1 cellular context compared by ENCODE assay signal in the genomic region with DNA sequence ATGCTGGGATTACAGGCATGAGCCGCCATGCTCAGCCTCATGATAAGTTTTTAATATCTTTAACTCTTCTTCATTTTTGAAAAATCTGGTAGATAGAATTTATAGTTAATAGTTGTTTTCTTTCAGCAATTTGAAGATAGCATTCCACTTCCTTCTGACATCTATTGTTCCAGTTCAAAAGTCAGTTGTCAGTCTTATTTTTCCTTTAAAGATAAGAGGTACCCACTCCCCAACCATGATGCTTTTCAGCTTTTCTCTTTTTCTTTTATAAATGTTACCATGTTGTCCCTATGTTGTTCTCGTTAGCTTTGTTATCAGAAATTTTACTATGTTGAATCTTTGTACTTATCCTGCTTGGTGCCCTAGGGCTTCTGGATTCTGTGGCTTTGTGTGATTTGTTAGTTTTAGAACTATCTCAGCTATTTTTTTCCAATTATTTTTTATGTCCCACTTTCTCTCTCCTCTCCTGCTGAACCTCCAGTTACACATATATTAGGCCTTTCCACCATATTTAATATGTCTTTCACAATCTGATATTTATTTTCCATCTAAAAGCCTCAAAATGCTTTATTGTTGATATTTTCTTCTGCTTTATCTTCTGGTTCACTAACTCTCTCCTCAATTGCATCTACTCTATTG.
TF ChIP-seq lines count a peak whose summit lies in the region.

No MANE protein-coding gene starts in this region.

TF ChIP-seq in SK-N-SH, 30 proteins besides CTCF, POLR2A, EP300 and RAD21 (continued from another document):
- TF ChIP-seq USF1 (IDR thresholded peaks at IDR 0.05; ENCODE audit: borderline replicate concordance, low read depth) (no peak), RCOR1 (IDR thresholded peaks at IDR 0.05; ENCODE audit: low read length) (no peak), SMC3 (IDR thresholded peaks at IDR 0.05; ENCODE audit: low read depth, low read length) (no peak), CHD2 (IDR thresholded peaks at IDR 0.05; ENCODE audit: low read length, partially characterized antibody) (no peak), MEF2A (IDR thresholded peaks at IDR 0.05; ENCODE audit: borderline replicate concordance, low read depth) (no peak), NFIC (IDR thresholded peaks at IDR 0.05; ENCODE audit: borderline replicate concordance) (no peak)
- TF ChIP-seq, protein P1, sequence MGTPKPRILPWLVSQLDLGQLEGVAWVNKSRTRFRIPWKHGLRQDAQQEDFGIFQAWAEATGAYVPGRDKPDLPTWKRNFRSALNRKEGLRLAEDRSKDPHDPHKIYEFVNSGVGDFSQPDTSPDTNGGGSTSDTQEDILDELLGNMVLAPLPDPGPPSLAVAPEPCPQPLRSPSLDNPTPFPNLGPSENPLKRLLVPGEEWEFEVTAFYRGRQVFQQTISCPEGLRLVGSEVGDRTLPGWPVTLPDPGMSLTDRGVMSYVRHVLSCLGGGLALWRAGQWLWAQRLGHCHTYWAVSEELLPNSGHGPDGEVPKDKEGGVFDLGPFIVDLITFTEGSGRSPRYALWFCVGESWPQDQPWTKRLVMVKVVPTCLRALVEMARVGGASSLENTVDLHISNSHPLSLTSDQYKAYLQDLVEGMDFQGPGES (IDR thresholded peaks at IDR 0.05; ENCODE audit: low read depth, low read length) = no peak
- TF ChIP-seq, protein P2, sequence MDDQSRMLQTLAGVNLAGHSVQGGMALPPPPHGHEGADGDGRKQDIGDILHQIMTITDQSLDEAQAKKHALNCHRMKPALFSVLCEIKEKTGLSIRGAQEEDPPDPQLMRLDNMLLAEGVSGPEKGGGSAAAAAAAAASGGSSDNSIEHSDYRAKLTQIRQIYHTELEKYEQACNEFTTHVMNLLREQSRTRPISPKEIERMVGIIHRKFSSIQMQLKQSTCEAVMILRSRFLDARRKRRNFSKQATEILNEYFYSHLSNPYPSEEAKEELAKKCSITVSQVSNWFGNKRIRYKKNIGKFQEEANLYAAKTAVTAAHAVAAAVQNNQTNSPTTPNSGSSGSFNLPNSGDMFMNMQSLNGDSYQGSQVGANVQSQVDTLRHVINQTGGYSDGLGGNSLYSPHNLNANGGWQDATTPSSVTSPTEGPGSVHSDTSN (IDR thresholded peaks at IDR 0.05) = no peak
- TF ChIP-seq, protein P3, sequence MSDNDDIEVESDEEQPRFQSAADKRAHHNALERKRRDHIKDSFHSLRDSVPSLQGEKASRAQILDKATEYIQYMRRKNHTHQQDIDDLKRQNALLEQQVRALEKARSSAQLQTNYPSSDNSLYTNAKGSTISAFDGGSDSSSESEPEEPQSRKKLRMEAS (IDR thresholded peaks at IDR 0.05; ENCODE audit: low read depth) = no peak
